31 cellular contexts compared by ENCODE assay signal in genomic region chr17:73933164-73933766, GRCh38.
"Had no signal": no experiment of that assay in that cellular context is flagged by ENCODE, and none has a peak within 500 bp of the region (broad histone marks: within the 10 kb centered on the region; RNA-seq: fewer than 3 reads in every experiment).

No MANE protein-coding gene starts in this region.

- H3K9me2 ChIP-seq: SK-N-SH had no signal

- H3K36me3 Mint-ChIP-seq: activated naive CD8-positive, alpha-beta T cell treated with anti-CD3 and anti-CD28 coated beads for 36 hours had no signal

- H3K4me3 Mint-ChIP-seq: activated CD4-positive, alpha-beta T cell treated with anti-CD3 and anti-CD28 coated beads, Interleukin-2, amount 10 ng/mL, durations not matched to agents 24 days and 14 days; activated CD8-positive, alpha-beta T cell treated with anti-CD3 and anti-CD28 coated beads for 36 hours; activated naive CD8-positive, alpha-beta T cell treated with anti-CD3 and anti-CD28 coated beads for 36 hours; activated T-cell treated with anti-CD3 and anti-CD28 coated beads, Interleukin-2, amount 50 U/mL, for 72 hours; activated T-helper 17 cell treated with anti-CD3 and anti-CD28 coated beads, Interleukin-2, amount 50 U/mL, for 72 hours; T-helper 1 cell treated with Interleukin-12 subunit alpha and Interleukin-12 subunit beta and Interleukin-4 antibody, amounts not matched to agents 30 μg/mL and 1 μg/mL, for 36 hours; T-helper 2 cell treated with Interferon-gamma antibody and Interleukin-4, amounts not matched to agents 5 μg/mL and 100 μg/mL, for 36 hours had no signal

- H3K9me3 Mint-ChIP-seq: activated CD8-positive, alpha-beta T cell treated with anti-CD3 and anti-CD28 coated beads for 36 hours; activated naive CD8-positive, alpha-beta T cell treated with anti-CD3 and anti-CD28 coated beads for 36 hours; activated T-cell treated with anti-CD3 and anti-CD28 coated beads, Interleukin-2, amount 50 U/mL, for 72 hours; activated T-helper 17 cell treated with anti-CD3 and anti-CD28 coated beads, Interleukin-2, amount 50 U/mL, for 72 hours; T-helper 1 cell treated with Interleukin-12 subunit alpha and Interleukin-12 subunit beta and Interleukin-4 antibody, amounts not matched to agents 30 μg/mL and 1 μg/mL, for 36 hours; T-helper 2 cell treated with Interferon-gamma antibody and Interleukin-4, amounts not matched to agents 5 μg/mL and 100 μg/mL, for 36 hours had no signal

- H3K36me3 ChIP-seq: breast epithelium, Peyer's patch, SJSA1 had no signal

- H3K27ac Mint-ChIP-seq: activated CD4-positive, alpha-beta T cell treated with anti-CD3 and anti-CD28 coated beads, Interleukin-2, amount 10 ng/mL, durations not matched to agents 24 days and 14 days; activated CD8-positive, alpha-beta T cell treated with anti-CD3 and anti-CD28 coated beads for 36 hours; activated naive CD8-positive, alpha-beta T cell treated with anti-CD3 and anti-CD28 coated beads for 36 hours; activated T-cell treated with anti-CD3 and anti-CD28 coated beads, Interleukin-2, amount 50 U/mL, for 72 hours; activated T-helper 17 cell treated with anti-CD3 and anti-CD28 coated beads, Interleukin-2, amount 50 U/mL, for 72 hours; T-helper 1 cell treated with Interleukin-12 subunit alpha and Interleukin-12 subunit beta and Interleukin-4 antibody, amounts not matched to agents 30 μg/mL and 1 μg/mL, for 36 hours; T-helper 2 cell treated with Interferon-gamma antibody and Interleukin-4, amounts not matched to agents 5 μg/mL and 100 μg/mL, for 36 hours had no signal

- H3K4me1 Mint-ChIP-seq: activated CD4-positive, alpha-beta T cell treated with anti-CD3 and anti-CD28 coated beads, Interleukin-2, amount 10 ng/mL, durations not matched to agents 24 days and 14 days; activated naive CD8-positive, alpha-beta T cell treated with anti-CD3 and anti-CD28 coated beads for 36 hours; activated T-helper 17 cell treated with anti-CD3 and anti-CD28 coated beads, Interleukin-2, amount 50 U/mL, for 72 hours had no signal

- H3K27me3 Mint-ChIP-seq: activated T-helper 17 cell treated with anti-CD3 and anti-CD28 coated beads, Interleukin-2, amount 50 U/mL, for 72 hours had no signal

- H3K9ac ChIP-seq: KMS-11, SK-N-SH had no signal

- H3K9me3 ChIP-seq: Peyer's patch, SJSA1 had no signal

- H3K27ac ChIP-seq: breast epithelium, KMS-11, Peyer's patch, SJSA1 had no signal

- H3K4me2 ChIP-seq: KMS-11, SK-N-SH had no signal

- H3K27me3 ChIP-seq: Peyer's patch had no signal

- H3K4me3 ChIP-seq: breast epithelium, Peyer's patch, SJSA1 had no signal

- H3K4me1 ChIP-seq: breast epithelium, Peyer's patch, SJSA1 had no signal

- DNase-seq: activated CD4-positive, alpha-beta T cell treated with anti-CD3 and anti-CD28 coated beads, Interleukin-2, amount 10 ng/mL, durations not matched to agents 24 days and 14 days; activated CD4-positive, alpha-beta T cell treated with anti-CD3 and anti-CD28 coated beads, Interleukin-2, amount 50 U/mL, for 4 hours; activated CD8-positive, alpha-beta T cell treated with anti-CD3 and anti-CD28 coated beads for 36 hours; activated effector memory CD4-positive, alpha-beta T cell treated with anti-CD3 and anti-CD28 coated beads, Interleukin-2, amount 50 U/mL, for 16 hours; activated naive CD4-positive, alpha-beta T cell; activated naive CD4-positive, alpha-beta T cell treated with anti-CD3 and anti-CD28 coated beads, Interleukin-2, amount 50 U/mL, for 16 hours; activated naive CD8-positive, alpha-beta T cell treated with anti-CD3 and anti-CD28 coated beads for 36 hours; activated T-cell treated with anti-CD3 and anti-CD28 coated beads, Interleukin-2, amount 50 U/mL, for 1 hour; activated T-cell treated with anti-CD3 and anti-CD28 coated beads, Interleukin-2, amount 50 U/mL, for 72 hours; amniotic stem cell; MM.1S; MV-4-11; NCI-H1092; NCI-H1436 treated with DMSO at 0.1 percent for 48 hours; NCI-H1694 treated with DMSO at 0.1 percent for 48 hours; NCI-H2029; NCI-H345; NCI-H524 treated with DMSO at 0.1 percent for 48 hours; NCI-H748 treated with DMSO at 0.1 percent for 48 hours; NK-92 treated with Interleukin-12 subunit alpha and Interleukin-12 subunit beta, amount 100 ng/mL, for 24 hours; PC-3; Peyer's patch; RPMI8226; SHP77 treated with DMSO at 0.1 percent for 48 hours; SK-N-SH had no signal
